ENCODE assay signal across 9 cellular contexts in genomic region chr14:45201908-45202307, GRCh38. TPM values are rescaled to one million over a fixed set of nuclear protein-coding genes. Genes with fewer than 3 reads are reported as not detected.
DNase-seq lines count a peak whose midpoint lies in the region; ATAC-seq and TF ChIP-seq lines count a peak whose summit lies in the region.
"Had no signal": no experiment of that assay in that cellular context is flagged by ENCODE, and none has a peak within 500 bp of the region (broad histone marks: within the 10 kb centered on the region; RNA-seq: fewer than 3 reads in every experiment).

No MANE protein-coding gene starts in this region.

- POLR2A ChIA-PET in activated CD4-positive, alpha-beta memory T cell treated with anti-CD3 and anti-CD28 coated beads for 36 hours (lab: Charles Lee) = interaction anchor here (0.8 kb wide), 1 partner anchor 66 kb away, joined by 3 read pairs; the partner anchor contains the start of gene FANCM

- peaks cover 21% of the 10 kb centered on the region for H3K36me3 Mint-ChIP-seq in activated CD4-positive, alpha-beta memory T cell treated with anti-CD3 and anti-CD28 coated beads for 36 hours

- intact Hi-C loops in activated CD4-positive, alpha-beta memory T cell treated with anti-CD3 and anti-CD28 coated beads for 36 hours (cut with micrococcal nuclease) = loop anchor here (5.0 kb wide), 1 partner anchor 50 kb away; the partner anchor contains the start of gene MIS18BP1
- intact Hi-C loops in esophagus squamous epithelium (cut with DNase I) = no loop called here

- H3K27ac Mint-ChIP-seq in activated CD4-positive, alpha-beta memory T cell treated with anti-CD3 and anti-CD28 coated beads for 36 hours = no peak overlapping the region
- H3K27ac Mint-ChIP-seq: stimulated activated naive CD8-positive, alpha-beta T cell treated with anti-CD3 and anti-CD28 coated beads, Interleukin-15, Interleukin-2, amounts not matched to agents 100 ng/mL and 50 ng/mL, for 24 hours had no signal

- H3K27me3 Mint-ChIP-seq in activated CD4-positive, alpha-beta memory T cell treated with anti-CD3 and anti-CD28 coated beads for 36 hours = no peaks in the 10 kb centered on the region
- H3K27me3 Mint-ChIP-seq: stimulated activated naive CD8-positive, alpha-beta T cell treated with anti-CD3 and anti-CD28 coated beads, Interleukin-15, Interleukin-2, amounts not matched to agents 100 ng/mL and 50 ng/mL, for 24 hours had no signal

- TF ChIP-seq POLR2A in esophagus squamous epithelium (IDR thresholded peaks at IDR 0.05) = no peak

- H3K4me3 ChIP-seq in esophagus squamous epithelium = no peak overlapping the region

- 54 to 70% methylated on average over 1 of the region's 1 CpG for WGBS in esophagus squamous epithelium, 2 donors

- no peaks in the 10 kb centered on the region for H3K27me3 ChIP-seq in esophagus squamous epithelium

- ATAC-seq in GM19395 (IDR thresholded peaks at IDR 0.05; ENCODE audit: unreplicated experiment) (peak; percentile 75), HG03469 (IDR thresholded peaks at IDR 0.05; ENCODE audit: unreplicated experiment) (peak; percentile 58), left lobe of liver (peak; percentile 54), HG03045 (IDR thresholded peaks at IDR 0.05; ENCODE audit: unreplicated experiment) (no peak)

- TF ChIP-seq CTCF in esophagus squamous epithelium (IDR thresholded peaks at IDR 0.05) = no peak

- CTCF ChIA-PET in activated CD4-positive, alpha-beta memory T cell treated with anti-CD3 and anti-CD28 coated beads for 36 hours (lab: Charles Lee) = interaction anchor here (1.0 to 1.3 kb wide), 4 partner anchors 9 to 65 kb away, joined by 3 to 5 read pairs (median 3); partner anchors contain the start of gene FANCM

- peaks cover 0 to 12% (median 0%) of the 10 kb centered on the region in 3 donors for H3K4me1 ChIP-seq in esophagus squamous epithelium

- H3K9me3 ChIP-seq in esophagus squamous epithelium = no peaks in the 10 kb centered on the region

- no peak overlapping the region for H3K4me3 Mint-ChIP-seq in activated CD4-positive, alpha-beta memory T cell treated with anti-CD3 and anti-CD28 coated beads for 36 hours
- H3K4me3 Mint-ChIP-seq: stimulated activated naive CD8-positive, alpha-beta T cell treated with anti-CD3 and anti-CD28 coated beads, Interleukin-15, Interleukin-2, amounts not matched to agents 100 ng/mL and 50 ng/mL, for 24 hours had no signal

- peaks cover 0 to 61% (median 0%) of the 10 kb centered on the region in 3 donors for H3K36me3 ChIP-seq in esophagus squamous epithelium

- no peaks in the 10 kb centered on the region for H3K9me3 Mint-ChIP-seq in activated CD4-positive, alpha-beta memory T cell treated with anti-CD3 and anti-CD28 coated beads for 36 hours
- H3K9me3 Mint-ChIP-seq: stimulated activated naive CD8-positive, alpha-beta T cell treated with anti-CD3 and anti-CD28 coated beads, Interleukin-15, Interleukin-2, amounts not matched to agents 100 ng/mL and 50 ng/mL, for 24 hours had no signal

- no peak overlapping the region for H3K27ac ChIP-seq in esophagus squamous epithelium

- peaks cover 11% of the 10 kb centered on the region for H3K4me1 Mint-ChIP-seq in activated CD4-positive, alpha-beta memory T cell treated with anti-CD3 and anti-CD28 coated beads for 36 hours (ENCODE audit: low read depth)

- peak; percentile 38 for DNase-seq in EL
- peak; percentile 43 for DNase-seq in activated CD4-positive, alpha-beta memory T cell treated with anti-CD3 and anti-CD28 coated beads for 36 hours
- DNase-seq in left lobe of liver (ENCODE audit: low spot score) = no peak
- DNase-seq in esophagus squamous epithelium (lab: John Stamatoyannopoulos, UW) = no peak
- no peak for DNase-seq in DMS153 (lab: John Stamatoyannopoulos, UW)

RNA-seq across cellular contexts. Expression of gene MIS18BP1, which starts 51.1 kb away (rescaled TPM):
- total RNA-seq in activated CD4-positive, alpha-beta memory T cell treated with anti-CD3 and anti-CD28 coated beads for 36 hours = 10 to 100 TPM; 53.7 to 58.5 TPM
- total RNA-seq in left lobe of liver = 3.4 TPM
- 10 to 100 TPM; 16.2 to 30.7 (median 24.2) TPM for total RNA-seq in esophagus squamous epithelium

Comparison
In these comparisons a context has a peak if more than half of its experiments do, and no peak if none do; other contexts are left out.
1. DNase-seq: peak in EL (single experiment) and activated CD4-positive, alpha-beta memory T cell treated with anti-CD3 and anti-CD28 coated beads for 36 hours (single experiment); none in left lobe of liver (single experiment), esophagus squamous epithelium (single experiment) and DMS153 (single experiment).